ENCODE assay signal across 1 cellular context in genomic region chr11:9660886-9661285, GRCh38.
TF ChIP-seq lines count a peak whose summit lies in the region.

No MANE protein-coding gene starts in this region.

TF ChIP-seq in GM23338, 12 proteins besides CTCF, POLR2A, EP300 and RAD21 (continued from another document):
- no peak for TF ChIP-seq ZNF462 (CRISPR knock-in tag; IDR thresholded peaks at IDR 0.05)
- no peak for TF ChIP-seq NANOG (IDR thresholded peaks at IDR 0.05; ENCODE audit: borderline replicate concordance)
- TF ChIP-seq REST (IDR thresholded peaks at IDR 0.05; ENCODE audit: unreplicated experiment): no peak
